Comparison of ENCODE assay signal across 25 cellular contexts in genomic region chr22:20933910-20934309, GRCh38. TPM values are rescaled to one million over a fixed set of nuclear protein-coding genes. Genes with fewer than 3 reads are reported as not detected.
DNase-seq lines count a peak whose midpoint lies in the region; ATAC-seq and TF ChIP-seq lines count a peak whose summit lies in the region.
"Had no signal": no experiment of that assay in that cellular context is flagged by ENCODE, and none has a peak within 500 bp of the region (broad histone marks: within the 10 kb centered on the region; RNA-seq: fewer than 3 reads in every experiment).

No MANE protein-coding gene starts in this region.

- no peak overlapping the region for H2BK120ac ChIP-seq in trophoblast cell (ENCODE audit: insufficient read depth, low read length, poor library complexity)

- no peaks in the 10 kb centered on the region for H3K27me3 ChIP-seq in Caco-2 (replicated peaks; ENCODE audit: control insufficient read depth, insufficient read depth, low read length)
- H3K27me3 ChIP-seq in mammary epithelial cell (ENCODE audit: insufficient read depth, low read length): no peaks in the 10 kb centered on the region
- no peaks in the 10 kb centered on the region for H3K27me3 ChIP-seq in trophoblast cell (ENCODE audit: insufficient read depth, low read length)
- H3K27me3 ChIP-seq in gastroesophageal sphincter: no peaks in the 10 kb centered on the region
- H3K27me3 ChIP-seq: BE2C, SJSA1 had no signal

- H2BK12ac ChIP-seq in trophoblast cell (ENCODE audit: low read length): no peak overlapping the region

- POLR2A ChIA-PET in Caco-2 (lab: Charles Lee): no interaction called here

- no peak overlapping the region for H3K4me2 ChIP-seq in mammary epithelial cell (ENCODE audit: insufficient read depth, low read depth, low read length)
- no peak overlapping the region for H3K4me2 ChIP-seq in trophoblast cell (ENCODE audit: low read length)
- H3K4me2 ChIP-seq: KMS-11, PC-9 had no signal

- H3K9ac ChIP-seq in mammary epithelial cell (ENCODE audit: insufficient read depth, low read length): no peak overlapping the region
- no peak overlapping the region for H3K9ac ChIP-seq in trophoblast cell (ENCODE audit: low read length)
- H3K9ac ChIP-seq: GM23248, KMS-11 had no signal

- H4K20me1 ChIP-seq in mammary epithelial cell (ENCODE audit: insufficient read depth, low read length): peaks cover 29% of the 10 kb centered on the region

- H3K27ac ChIP-seq in mammary epithelial cell (ENCODE audit: insufficient read depth, low read depth, low read length) (no peak overlapping the region), trophoblast cell (ENCODE audit: low read depth, low read length) (no peak overlapping the region), gastroesophageal sphincter (no peak overlapping the region)
- H3K27ac ChIP-seq: 22Rv1, GM23248, KMS-11, PC-9, SJSA1 had no signal

- CTCF ChIA-PET in Caco-2 (lab: Charles Lee) (no interaction called here), mammary epithelial cell (lab: Charles Lee; ENCODE audit: low non-redundant PET) (no interaction called here)

- TF ChIP-seq EP300 in gastroesophageal sphincter (IDR thresholded peaks at IDR 0.05): no peak

- peak overlapping the region; percentile 38 for H3K4ac ChIP-seq in trophoblast cell (ENCODE audit: low read depth, low read length)

- H3K4me3 Mint-ChIP-seq in activated T-cell treated with anti-CD3 and anti-CD28 coated beads, Interleukin-2, amount 50 U/mL, for 24 hours: no peak overlapping the region
- no peak overlapping the region for H3K4me3 Mint-ChIP-seq in activated T-cell treated with anti-CD3 and anti-CD28 coated beads, Interleukin-2, amount 50 U/mL, for 72 hours
- H3K4me3 Mint-ChIP-seq in Caco-2 (ENCODE audit: unreplicated experiment): no peak overlapping the region
- H3K4me3 Mint-ChIP-seq: CD14-positive monocyte had no signal

- no peak overlapping the region for H2AFZ ChIP-seq in mammary epithelial cell (ENCODE audit: low read depth, low read length)
- H2AFZ ChIP-seq in trophoblast cell (ENCODE audit: insufficient read depth, low read length, poor library complexity): no peak overlapping the region
- H2AFZ ChIP-seq: GM23248, PC-9 had no signal

- H3K36me3 ChIP-seq in Caco-2 (ENCODE audit: control insufficient read depth, insufficient read depth, low read length) (peaks cover 1% of the 10 kb centered on the region), mammary epithelial cell (ENCODE audit: insufficient read depth, low read length) (peaks cover 27% of the 10 kb centered on the region), trophoblast cell (ENCODE audit: control insufficient read depth in 1 of 2, insufficient read depth in 2 of 2, low read length in 2 of 2) (peaks cover 22 to 28% of the 10 kb centered on the region in 2 experiments), gastroesophageal sphincter (peaks cover 0 to 41% of the 10 kb centered on the region in 2 donors)

- peak overlapping the region; percentile 9 for H3K27ac Mint-ChIP-seq in activated T-cell treated with anti-CD3 and anti-CD28 coated beads, Interleukin-2, amount 50 U/mL, for 24 hours
- H3K27ac Mint-ChIP-seq in activated T-cell treated with anti-CD3 and anti-CD28 coated beads, Interleukin-2, amount 50 U/mL, for 72 hours: no peak overlapping the region
- no peak overlapping the region for H3K27ac Mint-ChIP-seq in Caco-2 (ENCODE audit: unreplicated experiment)

- H2BK5ac ChIP-seq in trophoblast cell (ENCODE audit: low read depth, low read length, poor library complexity): no peak overlapping the region

- no peak overlapping the region for H4K8ac ChIP-seq in trophoblast cell (ENCODE audit: low read depth, low read length)

- no peak for TF ChIP-seq POLR2A in gastroesophageal sphincter (IDR thresholded peaks at IDR 0.05)

- H3K36me3 Mint-ChIP-seq in activated T-cell treated with anti-CD3 and anti-CD28 coated beads, Interleukin-2, amount 50 U/mL, for 24 hours (ENCODE audit: low read depth): peaks cover 73% of the 10 kb centered on the region
- peaks cover 2 to 29% of the 10 kb centered on the region in 2 donors for H3K36me3 Mint-ChIP-seq in activated T-cell treated with anti-CD3 and anti-CD28 coated beads, Interleukin-2, amount 50 U/mL, for 72 hours (ENCODE audit: insufficient read depth in 2 of 2)
- H3K36me3 Mint-ChIP-seq in Caco-2 (ENCODE audit: insufficient read depth, unreplicated experiment): peaks cover 46% of the 10 kb centered on the region

- H3K27me3 Mint-ChIP-seq in activated T-cell treated with anti-CD3 and anti-CD28 coated beads, Interleukin-2, amount 50 U/mL, for 24 hours: no peaks in the 10 kb centered on the region
- no peaks in the 10 kb centered on the region for H3K27me3 Mint-ChIP-seq in activated T-cell treated with anti-CD3 and anti-CD28 coated beads, Interleukin-2, amount 50 U/mL, for 72 hours (ENCODE audit: low read depth)
- H3K27me3 Mint-ChIP-seq in Caco-2 (ENCODE audit: insufficient read depth, unreplicated experiment): no peaks in the 10 kb centered on the region

- H3K4me1 ChIP-seq in Caco-2: peaks cover 22% of the 10 kb centered on the region
- H3K4me1 ChIP-seq in mammary epithelial cell (ENCODE audit: insufficient read depth, low read length): peaks cover 15% of the 10 kb centered on the region
- H3K4me1 ChIP-seq in trophoblast cell (ENCODE audit: control insufficient read depth in 1 of 2, insufficient read depth in 2 of 2, low read length in 2 of 2): peaks cover 3 to 4% of the 10 kb centered on the region in 2 experiments
- peaks cover 4 to 68% (median 22%) of the 10 kb centered on the region in 3 donors for H3K4me1 ChIP-seq in gastroesophageal sphincter
- H3K4me1 ChIP-seq: BE2C, SJSA1 had no signal

- H3K23ac ChIP-seq in trophoblast cell (ENCODE audit: low read length): no peak overlapping the region

- intact Hi-C loops in Caco-2 (cut with micrococcal nuclease; ENCODE audit: unreplicated experiment) (no loop called here), mammary epithelial cell (cut with micrococcal nuclease) (no loop called here)

- no peak overlapping the region for H3K18ac ChIP-seq in trophoblast cell (ENCODE audit: low read length)

- no peak overlapping the region for H4K91ac ChIP-seq in trophoblast cell (ENCODE audit: low read depth, low read length)

- in situ Hi-C loops in mammary epithelial cell (cut with MboI; ENCODE audit: low sequenced_read_pairs in 2 of 2): no loop called here

- TF ChIP-seq CTCF in Caco-2 (IDR thresholded peaks at IDR 0.05; ENCODE audit: insufficient read depth in 1 of 2, low read depth in 1 of 2, low read length in 1 of 2, severe bottlenecking in 1 of 2, unreplicated experiment in 1 of 2) (no peak), mammary epithelial cell (conservative IDR thresholded peaks at IDR 0.05 in 1 of 2, IDR thresholded peaks at IDR 0.05 in 1 of 2; ENCODE audit: extremely low read depth in 1 of 2, insufficient read depth in 1 of 2, low read depth in 1 of 2, low read length in 2 of 2) (no peak), gastroesophageal sphincter (IDR thresholded peaks at IDR 0.05) (no peak)

- H3K9me3 Mint-ChIP-seq in activated T-cell treated with anti-CD3 and anti-CD28 coated beads, Interleukin-2, amount 50 U/mL, for 24 hours: no peaks in the 10 kb centered on the region
- H3K9me3 Mint-ChIP-seq in activated T-cell treated with anti-CD3 and anti-CD28 coated beads, Interleukin-2, amount 50 U/mL, for 72 hours: no peaks in the 10 kb centered on the region
- no peaks in the 10 kb centered on the region for H3K9me3 Mint-ChIP-seq in Caco-2 (ENCODE audit: unreplicated experiment)
- H3K9me3 Mint-ChIP-seq: CD14-positive monocyte had no signal

- peaks cover 98% of the 10 kb centered on the region for H3K79me2 ChIP-seq in mammary epithelial cell (ENCODE audit: insufficient read depth, low read length)
- peaks cover 26% of the 10 kb centered on the region for H3K79me2 ChIP-seq in trophoblast cell (ENCODE audit: control insufficient read depth, insufficient read depth, low read length, poor library complexity)

- no peak overlapping the region for H3K14ac ChIP-seq in trophoblast cell (ENCODE audit: low read length)

- WGBS in mammary epithelial cell (ENCODE audit: low coverage, missing lambda C conversion rate): 98% methylated on average over 7 of the region's 7 CpGs
- no CpG with 5 or more reads among the region's 7 CpGs for WGBS in trophoblast cell (ENCODE audit: extremely low coverage, insufficient coverage, insufficient read length)
- 83 to 89% methylated on average over 6 to 7 of the region's 7 CpGs for WGBS in gastroesophageal sphincter (ENCODE audit: low coverage in 1 of 2), 2 donors

- no peak overlapping the region for H3K4me3 ChIP-seq in Caco-2 (ENCODE audit: low read depth, low read length)
- no peak overlapping the region for H3K4me3 ChIP-seq in mammary epithelial cell (replicated peaks in 1 of 3; ENCODE audit: insufficient read depth in 1 of 3, low read depth in 2 of 3, low read length in 3 of 3)
- H3K4me3 ChIP-seq in trophoblast cell (ENCODE audit: low read depth, low read length): no peak overlapping the region
- no peak overlapping the region for H3K4me3 ChIP-seq in gastroesophageal sphincter
- H3K4me3 ChIP-seq: GM23248, PC-9, SJSA1 had no signal

- no peak for DNase-seq in activated T-cell treated with anti-CD3 and anti-CD28 coated beads, Interleukin-2, amount 50 U/mL, for 24 hours
- DNase-seq in activated T-cell treated with anti-CD3 and anti-CD28 coated beads, Interleukin-2, amount 50 U/mL, for 72 hours: no peak
- no peak for DNase-seq in Caco-2
- DNase-seq in mammary epithelial cell: no peak
- DNase-seq in trophoblast cell: no peak
- no peak for DNase-seq in activated CD4-positive, alpha-beta T cell treated with anti-CD3 and anti-CD28 coated beads for 1 hour
- DNase-seq: BE2C, DMS53, GM23248, H7, NCI-H1092, NCI-H1417 treated with DMSO at 0.1 percent for 48 hours, NCI-H1694 treated with DMSO at 0.1 percent for 48 hours, NCI-H2081 treated with DMSO at 0.1 percent for 48 hours, NCI-H446, NCI-H524 treated with DMSO at 0.1 percent for 48 hours, NCI-H774, PC-9, Right ventricle myocardium superior had no signal

- no peak overlapping the region for H2AK5ac ChIP-seq in trophoblast cell (ENCODE audit: low read length)

- no peak overlapping the region for H4K12ac ChIP-seq in trophoblast cell (ENCODE audit: low read depth, low read length)

- BruUV-seq in Caco-2 (replicated peaks; lab: Mats Ljungman, UMichigan) (TSS peak; percentile 12), mammary epithelial cell (replicated peaks; lab: Mats Ljungman, UMichigan) (TSS peak; percentile 30)

- H3K9me3 ChIP-seq in Caco-2 (no peaks in the 10 kb centered on the region), mammary epithelial cell (replicated peaks; ENCODE audit: insufficient read depth, low read length) (no peaks in the 10 kb centered on the region), trophoblast cell (ENCODE audit: insufficient read depth, low read depth, low read length) (no peaks in the 10 kb centered on the region), gastroesophageal sphincter (no peaks in the 10 kb centered on the region)
- H3K9me3 ChIP-seq: BE2C, SJSA1 had no signal

- peaks cover 71% of the 10 kb centered on the region for H3K4me1 Mint-ChIP-seq in activated T-cell treated with anti-CD3 and anti-CD28 coated beads, Interleukin-2, amount 50 U/mL, for 24 hours (ENCODE audit: low read depth)
- H3K4me1 Mint-ChIP-seq in activated T-cell treated with anti-CD3 and anti-CD28 coated beads, Interleukin-2, amount 50 U/mL, for 72 hours (ENCODE audit: low read depth): peaks cover 61% of the 10 kb centered on the region
- peaks cover 21% of the 10 kb centered on the region for H3K4me1 Mint-ChIP-seq in Caco-2 (ENCODE audit: low read depth, unreplicated experiment)

- ATAC-seq in activated T-cell treated with anti-CD3 and anti-CD28 coated beads, Interleukin-2, amount 50 U/mL, for 72 hours (replicated peaks in 1 of 2): no peak
- ATAC-seq in gastroesophageal sphincter: no peak

- H3K79me1 ChIP-seq in trophoblast cell (ENCODE audit: low read length): no peaks in the 10 kb centered on the region

- dilution Hi-C loops in mammary epithelial cell (cut with HindIII; ENCODE audit: low sequenced_read_pairs): no loop called here

RNA-seq across cellular contexts. Expression of gene CRKL, which starts 16.7 kb away (rescaled TPM):
- 10 to 100 TPM; 70.4 to 71.5 TPM for total RNA-seq in activated T-cell treated with anti-CD3 and anti-CD28 coated beads, Interleukin-2, amount 50 U/mL, for 72 hours
- total RNA-seq in Caco-2 (2022): 76.0 and 82.7 TPM in 2 replicates
- 10 to 100 TPM; 75.0 to 80.3 TPM for total RNA-seq in mammary epithelial cell
- 32.0 TPM for polyA plus RNA-seq in mammary epithelial cell
- 72.0 TPM for polyA minus RNA-seq in mammary epithelial cell
- polyA plus RNA-seq in trophoblast cell (2013): 43.3 and 44.5 TPM in 2 replicates
- total RNA-seq in gastroesophageal sphincter: 10 to 100 TPM; 42.5 to 55.8 (median 46.0) TPM

RNA-seq across cellular contexts. Expression of gene AIFM3, which starts 33.1 kb away (rescaled TPM):
- total RNA-seq in activated T-cell treated with anti-CD3 and anti-CD28 coated beads, Interleukin-2, amount 50 U/mL, for 72 hours: under 1 TPM in 1 of 2 donors, not detected in 1; 0.58 TPM
- 0.73 and 3.0 TPM in 2 replicates for total RNA-seq in Caco-2 (2022)
- 1 to 10 TPM in 1 of 2 donors, under 1 TPM in 1; 0.24 to 5.0 TPM for total RNA-seq in mammary epithelial cell
- 0.24 TPM for polyA plus RNA-seq in mammary epithelial cell
- polyA minus RNA-seq in mammary epithelial cell: not detected
- polyA plus RNA-seq in trophoblast cell (2013): 0.31 and 0.49 TPM in 2 replicates
- 1 to 10 TPM in 2 of 4 donors, under 1 TPM in 1, not detected in 1; 0.27 to 3.2 (median 2.0) TPM for total RNA-seq in gastroesophageal sphincter
- total RNA-seq: RPMI7951, SJSA1 had no signal
- polyA plus RNA-seq: GM23248 had no signal

RNA-seq across cellular contexts. Expression of gene LZTR1, which starts 48.2 kb away (rescaled TPM):
- total RNA-seq in activated T-cell treated with anti-CD3 and anti-CD28 coated beads, Interleukin-2, amount 50 U/mL, for 72 hours: 10 to 100 TPM; 30.6 to 42.8 TPM
- 37.2 and 41.3 TPM in 2 replicates for total RNA-seq in Caco-2 (2022)
- total RNA-seq in mammary epithelial cell: 10 to 100 TPM; 52.8 to 59.4 TPM
- polyA plus RNA-seq in mammary epithelial cell: 28.2 TPM
- polyA minus RNA-seq in mammary epithelial cell: 44.9 TPM
- 17.9 and 19.9 TPM in 2 replicates for polyA plus RNA-seq in trophoblast cell (2013)
- 10 to 100 TPM; 45.4 to 63.0 (median 53.4) TPM for total RNA-seq in gastroesophageal sphincter
